8 cellular contexts compared by ENCODE assay signal in the genomic region with DNA sequence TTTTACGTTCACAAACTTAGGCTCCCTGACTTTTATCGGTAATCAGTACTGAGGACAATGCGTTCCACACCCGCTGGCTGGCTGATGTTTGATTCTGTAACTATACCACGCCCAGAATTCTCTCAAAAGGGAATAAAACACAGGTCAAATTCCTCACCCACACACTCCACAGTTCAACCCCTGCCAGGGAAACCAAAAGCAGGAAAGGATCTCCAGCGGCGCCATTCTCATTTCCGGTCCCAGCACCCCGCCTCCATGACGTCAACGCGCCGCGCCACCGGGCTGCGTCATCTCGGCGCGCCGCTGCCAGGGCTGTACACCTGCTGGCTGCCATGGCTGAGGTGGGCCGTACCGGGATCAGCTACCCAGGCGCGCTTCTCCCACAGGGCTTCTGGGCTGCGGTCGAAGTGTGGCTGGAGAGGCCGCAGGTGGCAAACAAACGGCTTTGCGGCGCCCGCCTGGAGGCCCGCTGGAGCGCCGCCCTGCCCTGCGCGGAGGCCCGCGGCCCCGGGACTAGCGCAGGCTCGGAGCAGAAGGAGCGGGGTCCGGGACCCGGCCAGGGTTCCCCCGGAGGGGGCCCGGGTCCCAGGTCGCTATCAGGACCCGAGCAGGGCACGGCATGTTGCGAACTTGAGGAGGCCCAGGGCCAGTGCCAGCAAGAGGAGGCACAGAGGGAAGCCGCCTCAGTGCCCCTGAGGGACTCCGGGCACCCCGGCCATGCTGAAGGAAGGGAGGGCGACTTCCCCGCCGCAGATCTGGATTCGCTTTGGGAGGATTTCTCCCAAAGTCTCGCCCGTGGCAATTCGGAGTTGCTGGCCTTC. TPM values are rescaled to one million over a fixed set of nuclear protein-coding genes. Genes with fewer than 3 reads are reported as not detected.
A peak's percentile ranks its signal among the peaks of the same experiment; 100 is the strongest.
DNase-seq lines count a peak whose midpoint lies in the region; ATAC-seq and TF ChIP-seq lines count a peak whose summit lies in the region.

A gene (minus strand): TSS at position 233 of the 821 bp plus-strand sequence. CDS start 24,202 bp downstream, outside the sequence.
A gene with protein sequence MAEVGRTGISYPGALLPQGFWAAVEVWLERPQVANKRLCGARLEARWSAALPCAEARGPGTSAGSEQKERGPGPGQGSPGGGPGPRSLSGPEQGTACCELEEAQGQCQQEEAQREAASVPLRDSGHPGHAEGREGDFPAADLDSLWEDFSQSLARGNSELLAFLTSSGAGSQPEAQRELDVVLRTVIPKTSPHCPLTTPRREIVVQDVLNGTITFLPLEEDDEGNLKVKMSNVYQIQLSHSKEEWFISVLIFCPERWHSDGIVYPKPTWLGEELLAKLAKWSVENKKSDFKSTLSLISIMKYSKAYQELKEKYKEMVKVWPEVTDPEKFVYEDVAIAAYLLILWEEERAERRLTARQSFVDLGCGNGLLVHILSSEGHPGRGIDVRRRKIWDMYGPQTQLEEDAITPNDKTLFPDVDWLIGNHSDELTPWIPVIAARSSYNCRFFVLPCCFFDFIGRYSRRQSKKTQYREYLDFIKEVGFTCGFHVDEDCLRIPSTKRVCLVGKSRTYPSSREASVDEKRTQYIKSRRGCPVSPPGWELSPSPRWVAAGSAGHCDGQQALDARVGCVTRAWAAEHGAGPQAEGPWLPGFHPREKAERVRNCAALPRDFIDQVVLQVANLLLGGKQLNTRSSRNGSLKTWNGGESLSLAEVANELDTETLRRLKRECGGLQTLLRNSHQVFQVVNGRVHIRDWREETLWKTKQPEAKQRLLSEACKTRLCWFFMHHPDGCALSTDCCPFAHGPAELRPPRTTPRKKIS (plus strand): TSS at position 287 of the 821 bp plus-strand sequence. CDS start 46 bp downstream, at position 333.

- peak in 44 of 56 donors; percentile 10 to 61 (median 36) for TF ChIP-seq CTCF in dorsolateral prefrontal cortex (IDR thresholded peaks at IDR 0.05 in 54 of 56, conservative IDR thresholded peaks at IDR 0.05 in 2 of 56; ENCODE audit: low read depth in 1 of 56, partially characterized antibody in 56 of 56)
- no peak for TF ChIP-seq CTCF in right lobe of liver (IDR thresholded peaks at IDR 0.05)

- peak within 1 kb of the TSS; percentile 100 for H3K4me3 ChIP-seq in CD4-positive, CD25-positive, alpha-beta regulatory T cell (ENCODE audit: low read depth, low read length)
- H3K4me3 ChIP-seq in dorsolateral prefrontal cortex (peak within 1 kb of the TSS; percentile 60 to 100 (median 98)), right lobe of liver (peak within 1 kb of the TSS; percentile 85 to 100 (median 99))

- peaks cover 13% of the 10 kb centered on the region for H3K36me3 Mint-ChIP-seq in CD4-positive, CD25-positive, alpha-beta regulatory T cell
- peaks cover 24% of the 10 kb centered on the region for H3K36me3 Mint-ChIP-seq in activated CD4-positive, alpha-beta memory T cell treated with anti-CD3 and anti-CD28 coated beads, Interleukin-2, amount 10 ng/mL, durations not matched to agents 7 days and 5 days (ENCODE audit: low read depth)

- peaks cover 50 to 87% (median 68%) of the 10 kb centered on the region in 4 donors for H3K4me1 Mint-ChIP-seq in CD4-positive, CD25-positive, alpha-beta regulatory T cell
- peaks cover 77% of the 10 kb centered on the region for H3K4me1 Mint-ChIP-seq in activated CD4-positive, alpha-beta memory T cell treated with anti-CD3 and anti-CD28 coated beads, Interleukin-2, amount 10 ng/mL, durations not matched to agents 7 days and 5 days

- no peaks in the 10 kb centered on the region for H3K27me3 ChIP-seq in CD4-positive, CD25-positive, alpha-beta regulatory T cell (ENCODE audit: control insufficient read depth, insufficient read depth, low read length)
- H3K27me3 ChIP-seq in dorsolateral prefrontal cortex = no peaks in the 10 kb centered on the region
- no peaks in the 10 kb centered on the region for H3K27me3 ChIP-seq in right lobe of liver

- POLR2A ChIA-PET in activated CD4-positive, alpha-beta memory T cell treated with anti-CD3 and anti-CD28 coated beads, Interleukin-2, amount 10 ng/mL, durations not matched to agents 7 days and 5 days (lab: Charles Lee) = interaction anchor here (1.0 to 3.7 kb wide), 9 partner anchors 9 to 471 kb away, joined by 3 to 43 read pairs (median 4); a partner anchor contains a TSS

- peak; percentile 75 for TF ChIP-seq POLR2A in right lobe of liver (IDR thresholded peaks at IDR 0.05)

- peaks cover 56% of the 10 kb centered on the region for H3K4me1 ChIP-seq in CD4-positive, CD25-positive, alpha-beta regulatory T cell (ENCODE audit: control insufficient read depth, insufficient read depth, low read length, poor library complexity, severe bottlenecking)
- H3K4me1 ChIP-seq in right lobe of liver = peaks cover 0 to 42% (median 15%) of the 10 kb centered on the region in 4 donors

- under 1% methylated on average over 11 of the region's 60 CpGs for WGBS in right lobe of liver (ENCODE audit: insufficient coverage, low coverage, low lambda C conversion rate, missing lambda C conversion rate)

- peaks cover 0 to 2% (median 0%) of the 10 kb centered on the region in 7 donors for H3K9me3 Mint-ChIP-seq in CD4-positive, CD25-positive, alpha-beta regulatory T cell
- H3K9me3 Mint-ChIP-seq in activated CD4-positive, alpha-beta memory T cell treated with anti-CD3 and anti-CD28 coated beads, Interleukin-2, amount 10 ng/mL, durations not matched to agents 7 days and 5 days = no peaks in the 10 kb centered on the region

- peak; percentile 93 to 96 (median 93) for DNase-seq in CD4-positive, CD25-positive, alpha-beta regulatory T cell
- DNase-seq in NCI-H82 treated with DMSO at 0.1 percent for 48 hours (lab: John Stamatoyannopoulos, UW; ENCODE audit: unreplicated experiment) (peak; percentile 30), dorsolateral prefrontal cortex (peak; percentile 84 to 96 (median 90)), right lobe of liver (peak; percentile 91 to 94 (median 92))
- peak; percentile 95 for DNase-seq in activated CD4-positive, alpha-beta memory T cell treated with anti-CD3 and anti-CD28 coated beads, Interleukin-2, amount 10 ng/mL, durations not matched to agents 7 days and 5 days
- peak; percentile 94 for DNase-seq in stimulated activated CD4-positive, alpha-beta T cell treated with anti-CD3 and anti-CD28 coated beads, Interleukin-4, amount 100 ng/mL, for 24 hours

- H3K36me3 ChIP-seq in CD4-positive, CD25-positive, alpha-beta regulatory T cell (ENCODE audit: control insufficient read depth, insufficient read depth, low read length) = no peaks in the 10 kb centered on the region
- H3K36me3 ChIP-seq in right lobe of liver = no peaks in the 10 kb centered on the region

- peak within 1 kb of the TSS; percentile 92 for H3K27ac ChIP-seq in CD4-positive, CD25-positive, alpha-beta regulatory T cell (ENCODE audit: insufficient read depth, low read length, poor library complexity, severe bottlenecking)
- H3K27ac ChIP-seq in dorsolateral prefrontal cortex = peak within 1 kb of the TSS; percentile 1 to 96 (median 84)
- H3K27ac ChIP-seq in right lobe of liver = peak within 1 kb of the TSS; percentile 84 to 97 (median 92)

- intact Hi-C loops in dorsolateral prefrontal cortex (cut with DNase I) (loop anchor here in 1 of 2 donors (1.0 kb wide), 1 partner anchor 12 kb away; no protein-coding TSS in a partner anchor), right lobe of liver (cut with DNase I) (no loop called here)

- peak within 1 kb of the TSS; percentile 98 to 100 (median 99) for H3K27ac Mint-ChIP-seq in CD4-positive, CD25-positive, alpha-beta regulatory T cell
- H3K27ac Mint-ChIP-seq in activated CD4-positive, alpha-beta memory T cell treated with anti-CD3 and anti-CD28 coated beads, Interleukin-2, amount 10 ng/mL, durations not matched to agents 7 days and 5 days = peak within 1 kb of the TSS; percentile 99

- H3K4me3 Mint-ChIP-seq in CD4-positive, CD25-positive, alpha-beta regulatory T cell = peak within 1 kb of the TSS; percentile 95 to 99 (median 98)
- H3K4me3 Mint-ChIP-seq in activated CD4-positive, alpha-beta memory T cell treated with anti-CD3 and anti-CD28 coated beads, Interleukin-2, amount 10 ng/mL, durations not matched to agents 7 days and 5 days = peak within 1 kb of the TSS; percentile 99

- CTCF ChIA-PET in activated CD4-positive, alpha-beta memory T cell treated with anti-CD3 and anti-CD28 coated beads, Interleukin-2, amount 10 ng/mL, durations not matched to agents 7 days and 5 days (lab: Charles Lee) = interaction anchor here (0.6 to 3.3 kb wide), 4 partner anchors 11 to 572 kb away, joined by 3 to 27 read pairs (median 4); no protein-coding TSS in a partner anchor

- no peaks in the 10 kb centered on the region for H3K27me3 Mint-ChIP-seq in CD4-positive, CD25-positive, alpha-beta regulatory T cell
- no peaks in the 10 kb centered on the region for H3K27me3 Mint-ChIP-seq in activated CD4-positive, alpha-beta memory T cell treated with anti-CD3 and anti-CD28 coated beads, Interleukin-2, amount 10 ng/mL, durations not matched to agents 7 days and 5 days

- no peaks in the 10 kb centered on the region for H3K9me3 ChIP-seq in CD4-positive, CD25-positive, alpha-beta regulatory T cell (ENCODE audit: control insufficient read depth in 2 of 2, low read length in 2 of 2)
- no peaks in the 10 kb centered on the region for H3K9me3 ChIP-seq in right lobe of liver

- ATAC-seq in CD4-positive, CD25-positive, alpha-beta regulatory T cell (ENCODE audit: low read depth in 2 of 2) = peak; percentile 86 to 91
- ATAC-seq in GM19395 (IDR thresholded peaks at IDR 0.05; ENCODE audit: unreplicated experiment) (peak; percentile 90), HG03565 (IDR thresholded peaks at IDR 0.05; ENCODE audit: unreplicated experiment) (peak; percentile 76), right lobe of liver (peak; percentile 92 to 97 (median 96))

RNA-seq across cellular contexts. Expression of the first gene that starts in this region (rescaled TPM):
- total RNA-seq in CD4-positive, CD25-positive, alpha-beta regulatory T cell = 13.2 TPM
- 10 to 100 TPM; 13.0 to 22.0 (median 14.7) TPM for polyA plus RNA-seq in CD4-positive, CD25-positive, alpha-beta regulatory T cell
- 10 to 100 TPM; 16.8 to 17.7 TPM for total RNA-seq in activated CD4-positive, alpha-beta memory T cell treated with anti-CD3 and anti-CD28 coated beads, Interleukin-2, amount 10 ng/mL, durations not matched to agents 7 days and 5 days
- total RNA-seq in dorsolateral prefrontal cortex (10 to 100 TPM; 22.8 to 47.3 (median 34.4) TPM), right lobe of liver (10 to 100 TPM; 18.5 to 36.9 (median 21.9) TPM)

RNA-seq across cellular contexts. Expression of the second gene that starts in this region (rescaled TPM):
- total RNA-seq in CD4-positive, CD25-positive, alpha-beta regulatory T cell = 26.2 TPM
- polyA plus RNA-seq in CD4-positive, CD25-positive, alpha-beta regulatory T cell = 10 to 100 TPM; 10.9 to 18.8 (median 13.2) TPM
- total RNA-seq in activated CD4-positive, alpha-beta memory T cell treated with anti-CD3 and anti-CD28 coated beads, Interleukin-2, amount 10 ng/mL, durations not matched to agents 7 days and 5 days = 10 to 100 TPM; 15.7 to 17.8 TPM
- total RNA-seq in dorsolateral prefrontal cortex (10 to 100 TPM; 24.4 to 65.0 (median 40.3) TPM), right lobe of liver (10 to 100 TPM in 3 of 6 experiments, 1 to 10 TPM in 3; 8.8 to 10.6 (median 9.6) TPM)

Comparison
In these comparisons a context has a peak if more than half of its experiments do, and no peak if none do; other contexts are left out.
1. Peak in every context shown above with its lines: DNase-seq, ATAC-seq, H3K4me3 ChIP-seq and H3K27ac ChIP-seq.
2. DNase-seq: peak in every context shown above with its lines; median percentile 95 in activated CD4-positive, alpha-beta memory T cell treated with anti-CD3 and anti-CD28 coated beads, Interleukin-2, amount 10 ng/mL, durations not matched to agents 7 days and 5 days; 94 in stimulated activated CD4-positive, alpha-beta T cell treated with anti-CD3 and anti-CD28 coated beads, Interleukin-4, amount 100 ng/mL, for 24 hours; 93 in CD4-positive, CD25-positive, alpha-beta regulatory T cell; 92 in right lobe of liver; 90 in dorsolateral prefrontal cortex; 30 in NCI-H82 treated with DMSO at 0.1 percent for 48 hours.
3. CTCF ChIP-seq: peak in dorsolateral prefrontal cortex (44 of 56); none in right lobe of liver (0 of 4).